In genomic region chr19:38619361-38620174, GRCh38 we compare ENCODE assay signal across 7 cellular contexts. TPM values are rescaled to one million over a fixed set of nuclear protein-coding genes. Genes with fewer than 3 reads are reported as not detected.
DNase-seq lines count a peak whose midpoint lies in the region; ATAC-seq and TF ChIP-seq lines count a peak whose summit lies in the region.

No MANE protein-coding gene starts in this region.

- DNase-seq in HL-60 (ENCODE audit: low read depth in 1 of 2, low spot score in 1 of 2) (peak in 1 of 2 experiments; percentile 9), immature natural killer cell (no peak), NCI-H82 treated with DMSO at 0.1 percent for 48 hours (lab: John Stamatoyannopoulos, UW; ENCODE audit: unreplicated experiment) (no peak), T1000 (lab: John Stamatoyannopoulos, UW) (no peak), superior temporal gyrus (ENCODE audit: extremely low spot score) (no peak)
- DNase-seq in activated naive CD4-positive, alpha-beta T cell treated with anti-CD3 and anti-CD28 coated beads, Interleukin-2, amount 50 U/mL, for 72 hours (ENCODE audit: low spot score in 2 of 2), result no peak

- H3K9me3 ChIP-seq in subcutaneous abdominal adipose tissue (ENCODE audit: control insufficient read depth in 5 of 5, low read length in 5 of 5), result peaks cover 0 to 3% (median 0%) of the 10 kb centered on the region in 5 donors

- no peak for TF ChIP-seq CTCF in HL-60 (IDR thresholded peaks at IDR 0.05; ENCODE audit: insufficient read depth, low read length)

- H3K4me1 Mint-ChIP-seq in immature natural killer cell, result peaks cover 52 to 58% of the 10 kb centered on the region in 2 donors

- H3K27me3 ChIP-seq in HL-60 (ENCODE audit: insufficient read depth, poor library complexity, severe bottlenecking) (no peaks in the 10 kb centered on the region), subcutaneous abdominal adipose tissue (ENCODE audit: control insufficient read depth in 5 of 5, insufficient read depth in 4 of 5, low read length in 5 of 5) (peaks cover 0 to 6% (median 0%) of the 10 kb centered on the region in 5 donors)

- H3K4me1 ChIP-seq in subcutaneous abdominal adipose tissue (ENCODE audit: control insufficient read depth in 5 of 5, insufficient read depth in 5 of 5, low read length in 5 of 5), result peaks cover 17 to 28% (median 20%) of the 10 kb centered on the region in 5 donors

- peak overlapping the region; percentile 96 to 100 for H3K27ac Mint-ChIP-seq in activated naive CD4-positive, alpha-beta T cell treated with anti-CD3 and anti-CD28 coated beads, Interleukin-2, amount 50 U/mL, for 72 hours
- H3K27ac Mint-ChIP-seq in immature natural killer cell, result peak overlapping the region; percentile 92 to 99 (median 98)

- peak in 1 of 2 donors; percentile 0 for ATAC-seq in activated naive CD4-positive, alpha-beta T cell treated with anti-CD3 and anti-CD28 coated beads, Interleukin-2, amount 50 U/mL, for 72 hours

- peaks cover 0 to 11% (median 7%) of the 10 kb centered on the region in 3 donors for H3K27me3 Mint-ChIP-seq in immature natural killer cell (ENCODE audit: low read depth in 3 of 3)

- H3K36me3 ChIP-seq in subcutaneous abdominal adipose tissue (ENCODE audit: control insufficient read depth in 5 of 5, insufficient read depth in 5 of 5, low read length in 5 of 5), result peaks cover under 1 to 40% (median 34%) of the 10 kb centered on the region in 5 donors

- no peaks in the 10 kb centered on the region for H3K9me3 Mint-ChIP-seq in activated naive CD4-positive, alpha-beta T cell treated with anti-CD3 and anti-CD28 coated beads, Interleukin-2, amount 50 U/mL, for 72 hours
- H3K9me3 Mint-ChIP-seq in immature natural killer cell, result no peaks in the 10 kb centered on the region

- H3K9ac ChIP-seq in subcutaneous abdominal adipose tissue (ENCODE audit: low read length in 5 of 5), result peak overlapping the region; percentile 86 to 100 (median 97)

- H3K4me3 Mint-ChIP-seq in immature natural killer cell, result peak overlapping the region; percentile 97 to 100 (median 99)

- H3K4me3 ChIP-seq in HL-60 (replicated peaks; ENCODE audit: insufficient read depth, low read length) (peak overlapping the region; percentile 88), subcutaneous abdominal adipose tissue (ENCODE audit: low read depth in 1 of 5, low read length in 5 of 5) (peak overlapping the region; percentile 74 to 100 (median 99))

- H3K27ac ChIP-seq in HL-60 (replicated peaks) (peak overlapping the region; percentile 80), subcutaneous abdominal adipose tissue (ENCODE audit: low read depth, low read length) (peak overlapping the region; percentile 79)

- peaks cover 46 to 52% of the 10 kb centered on the region in 2 donors for H3K36me3 Mint-ChIP-seq in activated naive CD4-positive, alpha-beta T cell treated with anti-CD3 and anti-CD28 coated beads, Interleukin-2, amount 50 U/mL, for 72 hours
- peaks cover 9 to 36% (median 12%) of the 10 kb centered on the region in 3 donors for H3K36me3 Mint-ChIP-seq in immature natural killer cell

RNA-seq across cellular contexts. Expression of gene EIF3K, which starts 0.6 kb away (rescaled TPM):
- total RNA-seq in activated naive CD4-positive, alpha-beta T cell treated with anti-CD3 and anti-CD28 coated beads, Interleukin-2, amount 50 U/mL, for 72 hours, result 100 to 1,000 TPM; 282 to 299 TPM
- polyA plus RNA-seq in immature natural killer cell, result 100 to 1,000 TPM; 338 to 456 (median 383) TPM

RNA-seq across cellular contexts. Expression of gene MAP4K1, which starts 1.8 kb away (rescaled TPM):
- 100 to 1,000 TPM; 225 to 247 TPM for total RNA-seq in activated naive CD4-positive, alpha-beta T cell treated with anti-CD3 and anti-CD28 coated beads, Interleukin-2, amount 50 U/mL, for 72 hours
- polyA plus RNA-seq in immature natural killer cell, result 10 to 100 TPM; 52.1 to 98.1 (median 67.0) TPM

RNA-seq across cellular contexts. Expression of gene ACTN4, which starts 27.9 kb away (rescaled TPM):
- total RNA-seq in activated naive CD4-positive, alpha-beta T cell treated with anti-CD3 and anti-CD28 coated beads, Interleukin-2, amount 50 U/mL, for 72 hours, result 100 to 1,000 TPM; 181 to 204 TPM
- polyA plus RNA-seq in immature natural killer cell, result 10 to 100 TPM in 2 of 3 donors, 1 to 10 TPM in 1; 8.5 to 68.3 (median 17.4) TPM
